1 cellular context compared by ENCODE assay signal in the genomic region with DNA sequence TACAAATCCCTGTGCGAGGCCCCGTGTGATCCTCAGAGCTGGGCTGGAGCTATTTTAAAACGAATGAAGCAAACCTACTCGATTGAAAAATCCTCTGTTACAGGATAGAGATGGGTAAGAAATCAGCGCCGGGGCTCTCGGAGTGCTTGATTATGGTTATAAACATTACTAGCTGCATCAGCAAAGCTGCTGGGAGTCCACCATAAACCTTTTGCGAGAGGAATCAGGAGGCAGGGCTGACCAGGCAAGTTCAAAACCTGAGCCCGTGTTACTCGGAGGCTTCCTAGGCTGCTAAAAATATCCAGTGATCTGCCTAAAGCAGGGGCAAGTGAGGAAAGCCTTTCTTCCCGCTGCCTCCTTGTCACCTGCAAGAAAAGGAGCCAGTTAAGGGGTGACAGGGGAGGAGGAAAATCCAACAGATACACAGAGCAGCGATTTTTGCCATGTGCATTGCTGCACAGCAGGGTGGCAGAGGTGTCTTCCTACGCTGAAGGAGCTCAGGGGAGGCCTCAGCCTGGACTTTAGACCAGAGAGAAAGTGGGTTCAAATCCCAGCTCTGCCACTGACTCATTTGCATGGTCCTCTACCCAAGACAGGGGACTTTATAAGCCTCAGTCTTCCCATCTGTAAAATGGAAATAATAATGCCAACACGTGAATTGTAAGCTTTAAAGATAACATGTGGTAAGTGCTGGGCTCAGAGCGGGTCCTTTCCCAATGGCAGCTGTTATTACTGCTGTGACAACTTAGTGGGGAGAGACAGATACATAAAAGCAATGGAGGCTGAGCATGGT.
TF ChIP-seq lines count a peak whose summit lies in the region.

No MANE protein-coding gene starts in this region.

TF ChIP-seq in GM23338, 12 proteins besides CTCF, POLR2A, EP300 and RAD21 (continued from another document):
- TF ChIP-seq EZH2phosphoT487 (IDR thresholded peaks at IDR 0.05; ENCODE audit: unreplicated experiment), result no peak
- no peak for TF ChIP-seq ZNF114 (CRISPR knock-in tag; IDR thresholded peaks at IDR 0.05)
- TF ChIP-seq, protein P1, sequence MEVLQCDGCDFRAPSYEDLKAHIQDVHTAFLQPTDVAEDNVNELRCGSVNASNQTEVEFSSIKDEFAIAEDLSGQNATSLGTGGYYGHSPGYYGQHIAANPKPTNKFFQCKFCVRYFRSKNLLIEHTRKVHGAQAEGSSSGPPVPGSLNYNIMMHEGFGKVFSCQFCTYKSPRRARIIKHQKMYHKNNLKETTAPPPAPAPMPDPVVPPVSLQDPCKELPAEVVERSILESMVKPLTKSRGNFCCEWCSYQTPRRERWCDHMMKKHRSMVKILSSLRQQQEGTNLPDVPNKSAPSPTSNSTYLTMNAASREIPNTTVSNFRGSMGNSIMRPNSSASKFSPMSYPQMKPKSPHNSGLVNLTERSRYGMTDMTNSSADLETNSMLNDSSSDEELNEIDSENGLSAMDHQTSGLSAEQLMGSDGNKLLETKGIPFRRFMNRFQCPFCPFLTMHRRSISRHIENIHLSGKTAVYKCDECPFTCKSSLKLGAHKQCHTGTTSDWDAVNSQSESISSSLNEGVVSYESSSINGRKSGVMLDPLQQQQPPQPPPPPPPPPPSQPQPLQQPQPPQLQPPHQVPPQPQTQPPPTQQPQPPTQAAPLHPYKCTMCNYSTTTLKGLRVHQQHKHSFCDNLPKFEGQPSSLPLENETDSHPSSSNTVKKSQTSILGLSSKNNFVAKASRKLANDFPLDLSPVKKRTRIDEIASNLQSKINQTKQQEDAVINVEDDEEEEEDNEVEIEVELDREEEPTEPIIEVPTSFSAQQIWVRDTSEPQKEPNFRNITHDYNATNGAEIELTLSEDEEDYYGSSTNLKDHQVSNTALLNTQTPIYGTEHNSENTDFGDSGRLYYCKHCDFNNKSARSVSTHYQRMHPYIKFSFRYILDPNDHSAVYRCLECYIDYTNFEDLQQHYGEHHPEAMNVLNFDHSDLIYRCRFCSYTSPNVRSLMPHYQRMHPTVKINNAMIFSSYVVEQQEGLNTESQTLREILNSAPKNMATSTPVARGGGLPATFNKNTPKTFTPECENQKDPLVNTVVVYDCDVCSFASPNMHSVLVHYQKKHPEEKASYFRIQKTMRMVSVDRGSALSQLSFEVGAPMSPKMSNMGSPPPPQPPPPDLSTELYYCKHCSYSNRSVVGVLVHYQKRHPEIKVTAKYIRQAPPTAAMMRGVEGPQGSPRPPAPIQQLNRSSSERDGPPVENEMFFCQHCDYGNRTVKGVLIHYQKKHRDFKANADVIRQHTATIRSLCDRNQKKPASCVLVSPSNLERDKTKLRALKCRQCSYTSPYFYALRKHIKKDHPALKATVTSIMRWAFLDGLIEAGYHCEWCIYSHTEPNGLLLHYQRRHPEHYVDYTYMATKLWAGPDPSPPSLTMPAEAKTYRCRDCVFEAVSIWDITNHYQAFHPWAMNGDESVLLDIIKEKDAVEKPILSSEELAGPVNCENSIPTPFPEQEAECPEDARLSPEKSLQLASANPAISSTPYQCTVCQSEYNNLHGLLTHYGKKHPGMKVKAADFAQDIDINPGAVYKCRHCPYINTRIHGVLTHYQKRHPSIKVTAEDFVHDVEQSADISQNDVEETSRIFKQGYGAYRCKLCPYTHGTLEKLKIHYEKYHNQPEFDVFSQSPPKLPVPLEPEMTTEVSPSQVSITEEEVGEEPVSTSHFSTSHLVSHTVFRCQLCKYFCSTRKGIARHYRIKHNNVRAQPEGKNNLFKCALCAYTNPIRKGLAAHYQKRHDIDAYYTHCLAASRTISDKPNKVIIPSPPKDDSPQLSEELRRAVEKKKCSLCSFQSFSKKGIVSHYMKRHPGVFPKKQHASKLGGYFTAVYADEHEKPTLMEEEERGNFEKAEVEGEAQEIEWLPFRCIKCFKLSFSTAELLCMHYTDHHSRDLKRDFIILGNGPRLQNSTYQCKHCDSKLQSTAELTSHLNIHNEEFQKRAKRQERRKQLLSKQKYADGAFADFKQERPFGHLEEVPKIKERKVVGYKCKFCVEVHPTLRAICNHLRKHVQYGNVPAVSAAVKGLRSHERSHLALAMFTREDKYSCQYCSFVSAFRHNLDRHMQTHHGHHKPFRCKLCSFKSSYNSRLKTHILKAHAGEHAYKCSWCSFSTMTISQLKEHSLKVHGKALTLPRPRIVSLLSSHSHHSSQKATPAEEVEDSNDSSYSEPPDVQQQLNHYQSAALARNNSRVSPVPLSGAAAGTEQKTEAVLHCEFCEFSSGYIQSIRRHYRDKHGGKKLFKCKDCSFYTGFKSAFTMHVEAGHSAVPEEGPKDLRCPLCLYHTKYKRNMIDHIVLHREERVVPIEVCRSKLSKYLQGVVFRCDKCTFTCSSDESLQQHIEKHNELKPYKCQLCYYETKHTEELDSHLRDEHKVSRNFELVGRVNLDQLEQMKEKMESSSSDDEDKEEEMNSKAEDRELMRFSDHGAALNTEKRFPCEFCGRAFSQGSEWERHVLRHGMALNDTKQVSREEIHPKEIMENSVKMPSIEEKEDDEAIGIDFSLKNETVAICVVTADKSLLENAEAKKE (CRISPR knock-in tag; IDR thresholded peaks at IDR 0.05), result no peak
